In the genomic region with DNA sequence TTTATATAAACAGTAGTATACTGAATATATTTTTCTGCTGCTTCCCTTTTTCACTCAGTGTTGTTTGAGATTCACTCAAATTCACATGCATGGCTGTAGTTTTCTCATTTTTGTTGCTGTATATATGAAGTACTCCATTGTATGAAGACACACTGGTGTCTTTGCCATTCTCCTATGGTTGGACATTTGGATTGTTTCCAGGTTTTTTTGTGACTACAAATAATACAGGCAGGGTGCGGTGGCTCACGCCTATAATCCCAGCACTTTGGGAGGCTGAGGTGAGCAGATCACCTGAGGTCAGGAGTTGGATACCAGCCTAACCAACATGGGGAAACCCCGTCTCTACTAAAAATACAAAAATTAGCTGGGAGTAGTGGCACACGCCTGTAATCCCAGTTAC, we compare ENCODE assay signal across 7 cellular contexts. TPM values are rescaled to one million over a fixed set of nuclear protein-coding genes. Genes with fewer than 3 reads are reported as not detected.
"Had no signal": no experiment of that assay in that cellular context is flagged by ENCODE, and none has a peak within 500 bp of the region (broad histone marks: within the 10 kb centered on the region; RNA-seq: fewer than 3 reads in every experiment).

No MANE protein-coding gene starts in this region.

RNA-seq across cellular contexts. Expression of gene MLXIPL, which starts 36.3 kb away (rescaled TPM):
- total RNA-seq: activated B cell treated with CpG ODN at 0.5 μM for 24 hours; activated CD8-positive, alpha-beta T cell treated with anti-CD3 and anti-CD28 coated beads for 36 hours; activated T-helper 17 cell treated with anti-CD3 and anti-CD28 coated beads, Interleukin-2, amount 50 U/mL, for 72 hours; bronchial epithelial cell; epithelial cell of proximal tubule; glomerular endothelial cell; T-helper 17 cell had no signal
